ENCODE assay signal across 1 cellular context in the genomic region with DNA sequence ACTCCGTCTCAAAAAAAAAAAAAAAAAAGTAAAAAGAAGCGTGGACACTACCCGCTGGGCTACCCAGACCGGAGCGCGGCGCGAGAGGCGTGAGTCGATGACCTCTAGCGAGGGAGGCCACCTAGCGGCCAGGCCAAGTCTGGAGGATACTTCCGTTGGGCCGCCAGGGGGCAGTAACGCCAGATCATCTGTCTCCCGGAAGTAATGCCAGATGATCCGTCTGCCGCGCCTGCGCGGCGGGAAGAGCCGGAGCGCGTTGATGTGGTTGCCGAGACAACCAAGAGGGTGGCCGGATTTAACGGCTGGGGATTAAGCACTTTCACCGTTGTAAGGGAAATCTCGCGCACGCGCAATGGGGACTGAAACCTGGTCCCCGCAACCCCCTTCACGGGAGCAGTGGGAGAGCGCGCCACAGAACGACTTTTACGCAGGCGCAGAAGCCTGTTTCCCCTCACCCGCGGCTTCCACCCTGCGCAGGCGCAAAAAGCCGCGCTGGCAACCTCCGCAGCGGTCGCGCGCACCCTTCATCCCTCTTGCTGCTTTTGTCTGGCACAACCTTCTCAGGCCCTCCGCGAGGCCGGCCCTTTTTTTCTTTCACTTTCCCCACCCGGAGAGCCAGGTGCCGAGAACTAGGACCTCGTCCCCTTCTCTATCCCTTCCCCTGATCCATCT.
TF ChIP-seq lines count a peak whose summit lies in the region.

No MANE protein-coding gene starts in this region.

TF ChIP-seq in HepG2, 621 proteins besides CTCF, POLR2A, EP300 and RAD21 (continued from another document and continues in another):
- TF ChIP-seq ZBTB39 (CRISPR knock-in tag; IDR thresholded peaks at IDR 0.05) (peak; percentile 31; the same call in 1 of the 2 replicates), KDM2A (CRISPR knock-in tag; IDR thresholded peaks at IDR 0.05; ENCODE audit: borderline replicate concordance, low read depth) (peak; percentile 97), PITX1 (CRISPR knock-in tag; IDR thresholded peaks at IDR 0.05) (peak; percentile 88), ZNF557 (CRISPR knock-in tag; IDR thresholded peaks at IDR 0.05) (peak; percentile 66; the same call in 1 of the 2 replicates), ZNF816 (CRISPR knock-in tag; IDR thresholded peaks at IDR 0.05; ENCODE audit: borderline replicate concordance) (no peak; the same call in 1 of the 2 replicates), ZNF335 (CRISPR knock-in tag; IDR thresholded peaks at IDR 0.05) (peak; percentile 64; the same call in 1 of the 2 replicates), STAG1 (CRISPR knock-in tag; IDR thresholded peaks at IDR 0.05) (peak; percentile 66), ZSCAN20 (CRISPR knock-in tag; IDR thresholded peaks at IDR 0.05; ENCODE audit: borderline replicate concordance) (0 out of 2 replicates have a peak, but pooled peaks have one; percentile 57), GLI4 (CRISPR knock-in tag; IDR thresholded peaks at IDR 0.05; ENCODE audit: borderline replicate concordance) (no peak), NAIF1 (CRISPR knock-in tag; IDR thresholded peaks at IDR 0.05; ENCODE audit: borderline replicate concordance) (no peak), HNRNPUL1 (IDR thresholded peaks at IDR 0.05; ENCODE audit: low read depth, low read length) (no peak), ZNF10 (CRISPR knock-in tag; IDR thresholded peaks at IDR 0.05; ENCODE audit: borderline replicate concordance, low read depth) (no peak), MYC (CRISPR knock-in tag; IDR thresholded peaks at IDR 0.05; ENCODE audit: borderline replicate concordance) (peak; percentile 75; the same call in 1 of the 2 replicates), ZNF468 (CRISPR knock-in tag; IDR thresholded peaks at IDR 0.05) (no peak), ZFX (CRISPR knock-in tag; IDR thresholded peaks at IDR 0.05; ENCODE audit: low read depth) (peak; percentile 66), ZNF792 (CRISPR knock-in tag; IDR thresholded peaks at IDR 0.05) (peak; percentile 21), ESRRA (CRISPR knock-in tag; IDR thresholded peaks at IDR 0.05; ENCODE audit: low read depth) (0 out of 2 replicates have a peak, but pooled peaks have one; percentile 44), MAZ (IDR thresholded peaks at IDR 0.05; ENCODE audit: borderline replicate concordance, low read depth, low read length) (peak; percentile 18; the same call in 1 of the 2 replicates), MAZ (CRISPR knock-in tag; IDR thresholded peaks at IDR 0.05; ENCODE audit: low read depth) (no peak; the same call in 1 of the 2 replicates), ZNF564 (CRISPR knock-in tag; IDR thresholded peaks at IDR 0.05) (0 out of 2 replicates have a peak, but pooled peaks have one; percentile 40), NR1H2 (CRISPR knock-in tag; IDR thresholded peaks at IDR 0.05; ENCODE audit: borderline replicate concordance, low read depth) (no peak), ZNF589 (CRISPR knock-in tag; conservative IDR thresholded peaks at IDR 0.05) (peak; percentile 72; the same call in 1 of the 2 replicates), JUN (CRISPR knock-in tag; IDR thresholded peaks at IDR 0.05) (no peak), ZNF230 (CRISPR knock-in tag; IDR thresholded peaks at IDR 0.05) (0 out of 2 replicates have a peak, but pooled peaks have one; percentile 65), RXRA (CRISPR knock-in tag; IDR thresholded peaks at IDR 0.05) (peak; percentile 82; the same call in 1 of the 2 replicates), SNRNP70 (IDR thresholded peaks at IDR 0.05; ENCODE audit: low read depth, low read length) (no peak), ZNF747 (CRISPR knock-in tag; IDR thresholded peaks at IDR 0.05; ENCODE audit: borderline replicate concordance) (peak; percentile 20; the same call in 1 of the 2 replicates), ZEB1 (IDR thresholded peaks at IDR 0.05; ENCODE audit: insufficient replicate concordance, low read depth) (no peak), ARNT2 (CRISPR knock-in tag; IDR thresholded peaks at IDR 0.05; ENCODE audit: low read depth) (peak; percentile 71; the same call in 1 of the 2 replicates), ADNP (CRISPR knock-in tag; IDR thresholded peaks at IDR 0.05) (peak; percentile 45; the same call in 1 of the 2 replicates), TOPORS (CRISPR knock-in tag; IDR thresholded peaks at IDR 0.05) (0 out of 2 replicates have a peak, but pooled peaks have one; percentile 42), SKI (IDR thresholded peaks at IDR 0.05; ENCODE audit: partially characterized antibody) (peak; percentile 49), BCL6 (CRISPR knock-in tag; IDR thresholded peaks at IDR 0.05) (0 out of 2 replicates have a peak, but pooled peaks have one; percentile 9), SAFB2 (CRISPR knock-in tag; IDR thresholded peaks at IDR 0.05; ENCODE audit: borderline replicate concordance, low read depth) (no peak), ZNF326 (CRISPR knock-in tag; IDR thresholded peaks at IDR 0.05; ENCODE audit: borderline replicate concordance) (no peak), LCORL (IDR thresholded peaks at IDR 0.05) (no peak), LCORL (CRISPR knock-in tag; IDR thresholded peaks at IDR 0.05) (peak; percentile 75; the same call in 1 of the 2 replicates), NRL (CRISPR knock-in tag; IDR thresholded peaks at IDR 0.05; ENCODE audit: borderline replicate concordance) (peak; percentile 40; the same call in 1 of the 2 replicates), ZNF101 (CRISPR knock-in tag; IDR thresholded peaks at IDR 0.05; ENCODE audit: borderline replicate concordance, low read depth) (no peak; the same call in 1 of the 2 replicates), ZBTB7B (CRISPR knock-in tag; IDR thresholded peaks at IDR 0.05) (no peak), ZNF629 (CRISPR knock-in tag; conservative IDR thresholded peaks at IDR 0.05) (no peak), SMAD3 (CRISPR knock-in tag; IDR thresholded peaks at IDR 0.05) (peak; percentile 92), REL (CRISPR knock-in tag; conservative IDR thresholded peaks at IDR 0.05) (0 out of 2 replicates have a peak, but pooled peaks have one; percentile 53), RXRB (CRISPR knock-in tag; IDR thresholded peaks at IDR 0.05; ENCODE audit: borderline replicate concordance) (peak; percentile 76), TBX3 (IDR thresholded peaks at IDR 0.05; ENCODE audit: borderline replicate concordance) (peak; percentile 24; the same call in 1 of the 2 replicates), MTA1 (CRISPR knock-in tag; IDR thresholded peaks at IDR 0.05; ENCODE audit: borderline replicate concordance) (peak; percentile 47; the same call in 1 of the 2 replicates)
- TF ChIP-seq, protein P1, sequence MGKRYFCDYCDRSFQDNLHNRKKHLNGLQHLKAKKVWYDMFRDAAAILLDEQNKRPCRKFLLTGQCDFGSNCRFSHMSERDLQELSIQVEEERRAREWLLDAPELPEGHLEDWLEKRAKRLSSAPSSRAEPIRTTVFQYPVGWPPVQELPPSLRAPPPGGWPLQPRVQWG (CRISPR knock-in tag; IDR thresholded peaks at IDR 0.05; ENCODE audit: borderline replicate concordance, low read depth) = no peak
- TF ChIP-seq, protein P2, sequence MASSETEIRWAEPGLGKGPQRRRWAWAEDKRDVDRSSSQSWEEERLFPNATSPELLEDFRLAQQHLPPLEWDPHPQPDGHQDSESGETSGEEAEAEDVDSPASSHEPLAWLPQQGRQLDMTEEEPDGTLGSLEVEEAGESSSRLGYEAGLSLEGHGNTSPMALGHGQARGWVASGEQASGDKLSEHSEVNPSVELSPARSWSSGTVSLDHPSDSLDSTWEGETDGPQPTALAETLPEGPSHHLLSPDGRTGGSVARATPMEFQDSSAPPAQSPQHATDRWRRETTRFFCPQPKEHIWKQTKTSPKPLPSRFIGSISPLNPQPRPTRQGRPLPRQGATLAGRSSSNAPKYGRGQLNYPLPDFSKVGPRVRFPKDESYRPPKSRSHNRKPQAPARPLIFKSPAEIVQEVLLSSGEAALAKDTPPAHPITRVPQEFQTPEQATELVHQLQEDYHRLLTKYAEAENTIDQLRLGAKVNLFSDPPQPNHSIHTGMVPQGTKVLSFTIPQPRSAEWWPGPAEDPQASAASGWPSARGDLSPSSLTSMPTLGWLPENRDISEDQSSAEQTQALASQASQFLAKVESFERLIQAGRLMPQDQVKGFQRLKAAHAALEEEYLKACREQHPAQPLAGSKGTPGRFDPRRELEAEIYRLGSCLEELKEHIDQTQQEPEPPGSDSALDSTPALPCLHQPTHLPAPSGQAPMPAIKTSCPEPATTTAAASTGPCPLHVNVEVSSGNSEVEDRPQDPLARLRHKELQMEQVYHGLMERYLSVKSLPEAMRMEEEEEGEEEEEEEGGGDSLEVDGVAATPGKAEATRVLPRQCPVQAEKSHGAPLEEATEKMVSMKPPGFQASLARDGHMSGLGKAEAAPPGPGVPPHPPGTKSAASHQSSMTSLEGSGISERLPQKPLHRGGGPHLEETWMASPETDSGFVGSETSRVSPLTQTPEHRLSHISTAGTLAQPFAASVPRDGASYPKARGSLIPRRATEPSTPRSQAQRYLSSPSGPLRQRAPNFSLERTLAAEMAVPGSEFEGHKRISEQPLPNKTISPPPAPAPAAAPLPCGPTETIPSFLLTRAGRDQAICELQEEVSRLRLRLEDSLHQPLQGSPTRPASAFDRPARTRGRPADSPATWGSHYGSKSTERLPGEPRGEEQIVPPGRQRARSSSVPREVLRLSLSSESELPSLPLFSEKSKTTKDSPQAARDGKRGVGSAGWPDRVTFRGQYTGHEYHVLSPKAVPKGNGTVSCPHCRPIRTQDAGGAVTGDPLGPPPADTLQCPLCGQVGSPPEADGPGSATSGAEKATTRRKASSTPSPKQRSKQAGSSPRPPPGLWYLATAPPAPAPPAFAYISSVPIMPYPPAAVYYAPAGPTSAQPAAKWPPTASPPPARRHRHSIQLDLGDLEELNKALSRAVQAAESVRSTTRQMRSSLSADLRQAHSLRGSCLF (CRISPR knock-in tag; IDR thresholded peaks at IDR 0.05; ENCODE audit: borderline replicate concordance) = no peak
- TF ChIP-seq, protein P3, sequence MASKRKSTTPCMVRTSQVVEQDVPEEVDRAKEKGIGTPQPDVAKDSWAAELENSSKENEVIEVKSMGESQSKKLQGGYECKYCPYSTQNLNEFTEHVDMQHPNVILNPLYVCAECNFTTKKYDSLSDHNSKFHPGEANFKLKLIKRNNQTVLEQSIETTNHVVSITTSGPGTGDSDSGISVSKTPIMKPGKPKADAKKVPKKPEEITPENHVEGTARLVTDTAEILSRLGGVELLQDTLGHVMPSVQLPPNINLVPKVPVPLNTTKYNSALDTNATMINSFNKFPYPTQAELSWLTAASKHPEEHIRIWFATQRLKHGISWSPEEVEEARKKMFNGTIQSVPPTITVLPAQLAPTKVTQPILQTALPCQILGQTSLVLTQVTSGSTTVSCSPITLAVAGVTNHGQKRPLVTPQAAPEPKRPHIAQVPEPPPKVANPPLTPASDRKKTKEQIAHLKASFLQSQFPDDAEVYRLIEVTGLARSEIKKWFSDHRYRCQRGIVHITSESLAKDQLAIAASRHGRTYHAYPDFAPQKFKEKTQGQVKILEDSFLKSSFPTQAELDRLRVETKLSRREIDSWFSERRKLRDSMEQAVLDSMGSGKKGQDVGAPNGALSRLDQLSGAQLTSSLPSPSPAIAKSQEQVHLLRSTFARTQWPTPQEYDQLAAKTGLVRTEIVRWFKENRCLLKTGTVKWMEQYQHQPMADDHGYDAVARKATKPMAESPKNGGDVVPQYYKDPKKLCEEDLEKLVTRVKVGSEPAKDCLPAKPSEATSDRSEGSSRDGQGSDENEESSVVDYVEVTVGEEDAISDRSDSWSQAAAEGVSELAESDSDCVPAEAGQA (IDR thresholded peaks at IDR 0.05; ENCODE audit: low read depth) = no peak
- TF ChIP-seq, protein P3 (CRISPR knock-in tag; IDR thresholded peaks at IDR 0.05; ENCODE audit: borderline replicate concordance) = no peak
- TF ChIP-seq, protein P4, sequence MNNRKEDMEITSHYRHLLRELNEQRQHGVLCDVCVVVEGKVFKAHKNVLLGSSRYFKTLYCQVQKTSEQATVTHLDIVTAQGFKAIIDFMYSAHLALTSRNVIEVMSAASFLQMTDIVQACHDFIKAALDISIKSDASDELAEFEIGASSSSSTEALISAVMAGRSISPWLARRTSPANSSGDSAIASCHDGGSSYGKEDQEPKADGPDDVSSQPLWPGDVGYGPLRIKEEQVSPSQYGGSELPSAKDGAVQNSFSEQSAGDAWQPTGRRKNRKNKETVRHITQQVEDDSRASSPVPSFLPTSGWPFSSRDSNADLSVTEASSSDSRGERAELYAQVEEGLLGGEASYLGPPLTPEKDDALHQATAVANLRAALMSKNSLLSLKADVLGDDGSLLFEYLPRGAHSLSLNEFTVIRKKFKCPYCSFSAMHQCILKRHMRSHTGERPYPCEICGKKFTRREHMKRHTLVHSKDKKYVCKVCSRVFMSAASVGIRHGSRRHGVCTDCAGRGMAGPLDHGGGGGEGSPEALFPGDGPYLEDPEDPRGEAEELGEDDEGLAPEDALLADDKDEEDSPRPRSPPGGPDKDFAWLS (CRISPR knock-in tag; IDR thresholded peaks at IDR 0.05; ENCODE audit: borderline replicate concordance) = no peak
